Comparison of ENCODE assay signal across 22 cellular contexts in the genomic region with DNA sequence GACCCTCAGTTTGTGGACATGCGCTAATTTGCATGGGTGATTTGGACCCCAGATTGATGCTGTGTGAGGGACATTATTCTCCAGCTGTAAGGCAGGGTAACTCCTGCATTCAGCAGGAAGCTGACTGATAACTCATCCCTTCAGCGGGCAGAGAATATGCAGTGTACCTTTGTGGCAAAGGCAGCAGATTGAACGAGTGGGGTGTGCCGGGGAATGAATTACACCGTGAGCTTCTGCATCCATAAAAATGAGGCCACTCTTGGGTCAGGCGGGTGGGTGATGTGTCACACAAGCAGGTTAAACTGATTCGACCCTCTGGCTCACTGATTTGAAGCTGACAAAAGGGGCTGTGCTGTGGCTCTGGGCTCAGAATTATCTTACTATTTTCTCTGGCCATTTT.
DNase-seq lines count a peak whose midpoint lies in the region; ATAC-seq and TF ChIP-seq lines count a peak whose summit lies in the region.
"Had no signal": no experiment of that assay in that cellular context is flagged by ENCODE, and none has a peak within 500 bp of the region (broad histone marks: within the 10 kb centered on the region; RNA-seq: fewer than 3 reads in every experiment).

No MANE protein-coding gene starts in this region.

- no peak overlapping the region for H2AFZ ChIP-seq in hepatocyte

- H3K9me3 ChIP-seq in hepatocyte (ENCODE audit: low read depth) = no peaks in the 10 kb centered on the region
- H3K9me3 ChIP-seq in gastroesophageal sphincter = no peaks in the 10 kb centered on the region
- H3K9me3 ChIP-seq: pancreas, right lobe of liver, thyroid gland had no signal

- H3K27me3 ChIP-seq in hepatocyte = no peaks in the 10 kb centered on the region
- peaks cover 3% of the 10 kb centered on the region for H3K27me3 ChIP-seq in gastroesophageal sphincter
- H3K27me3 ChIP-seq: pancreas, right lobe of liver, thyroid gland had no signal

- H3K4me3 ChIP-seq in hepatocyte (no peak overlapping the region), gastroesophageal sphincter (no peak overlapping the region)
- H3K4me3 ChIP-seq: K562, pancreas, right lobe of liver, thyroid gland had no signal

- TF ChIP-seq CTCF in hepatocyte (IDR thresholded peaks at IDR 0.05; ENCODE audit: poor library complexity) (no peak), gastroesophageal sphincter (IDR thresholded peaks at IDR 0.05) (no peak)

- peak overlapping the region; percentile 26 for H3K4me2 ChIP-seq in hepatocyte

- H3K27ac ChIP-seq in hepatocyte = peak overlapping the region; percentile 74
- H3K27ac ChIP-seq in gastroesophageal sphincter = no peak overlapping the region
- H3K27ac ChIP-seq: pancreas, right lobe of liver, thyroid gland had no signal

- H3K4me1 ChIP-seq in hepatocyte (ENCODE audit: insufficient read depth) (peaks cover 19% of the 10 kb centered on the region), gastroesophageal sphincter (no peaks in the 10 kb centered on the region)
- H3K4me1 ChIP-seq: pancreas, right lobe of liver, thyroid gland had no signal

- peak; percentile 1 for DNase-seq in NCI-H1105 (lab: John Stamatoyannopoulos, UW)
- peak; percentile 29 for DNase-seq in NCI-H2107 treated with DMSO at 0.1 percent for 48 hours (lab: John Stamatoyannopoulos, UW; ENCODE audit: unreplicated experiment)
- peak; percentile 58 for DNase-seq in hepatocyte (ENCODE audit: low spot score)
- DNase-seq in retina = peak; percentile 44
- no peak for DNase-seq in iPS-NIHi7 (ENCODE audit: extremely low spot score)
- DNase-seq: activated CD4-positive, alpha-beta memory T cell treated with anti-CD3 and anti-CD28 coated beads for 36 hours; activated CD8-positive, alpha-beta memory T cell treated with anti-CD3 and anti-CD28 coated beads, Interleukin-2, amount 50 U/mL, for 48 hours; EL; left cardiac atrium; naive thymus-derived CD4-positive, alpha-beta T cell; NCI-H1694; NCI-H446 treated with DMSO at 0.1 percent for 48 hours; NK-92 treated with Interleukin-12 subunit alpha and Interleukin-12 subunit beta, amount 100 ng/mL, for 24 hours; pancreas; right lobe of liver; SIG-M5; stimulated activated CD4-positive, alpha-beta T cell treated with anti-CD3 and anti-CD28 coated beads, Interleukin-15, amount 100 ng/mL, for 24 hours; T-cell; thyroid gland had no signal

- 50% methylated on average over 7 of the region's 7 CpGs for WGBS in hepatocyte (ENCODE audit: low lambda C conversion rate, missing lambda C conversion rate)
- WGBS in gastroesophageal sphincter (ENCODE audit: low coverage in 1 of 2), 2 donors = 60 to 79% methylated on average over 7 of the region's 7 CpGs

- no peak for TF ChIP-seq POLR2A in gastroesophageal sphincter (IDR thresholded peaks at IDR 0.05)

- no peak for TF ChIP-seq EP300 in gastroesophageal sphincter (IDR thresholded peaks at IDR 0.05)

- H3K79me2 ChIP-seq in hepatocyte = no peaks in the 10 kb centered on the region

- H3K36me3 ChIP-seq in hepatocyte (replicated peaks; ENCODE audit: insufficient read depth, low read depth) (no peaks in the 10 kb centered on the region), gastroesophageal sphincter (no peaks in the 10 kb centered on the region)
- H3K36me3 ChIP-seq: pancreas, right lobe of liver, thyroid gland had no signal

- ATAC-seq in HG03280 (IDR thresholded peaks at IDR 0.05; ENCODE audit: unreplicated experiment) = no peak
- ATAC-seq in gastroesophageal sphincter = no peak
- ATAC-seq: K562; left cardiac atrium; naive thymus-derived CD4-positive, alpha-beta T cell; pancreas; right lobe of liver; T-cell had no signal

- no peaks in the 10 kb centered on the region for H4K20me1 ChIP-seq in hepatocyte (ENCODE audit: insufficient read depth, poor library complexity, severe bottlenecking)

- H3K9me2 ChIP-seq in hepatocyte (replicated peaks; ENCODE audit: insufficient read depth) = no peaks in the 10 kb centered on the region
